Comparison of ENCODE assay signal across 14 cellular contexts in genomic region chr1:17429183-17429582, GRCh38. TPM values are rescaled to one million over a fixed set of nuclear protein-coding genes. Genes with fewer than 3 reads are reported as not detected.
DNase-seq lines count a peak whose midpoint lies in the region; ATAC-seq and TF ChIP-seq lines count a peak whose summit lies in the region.
"Had no signal": no experiment of that assay in that cellular context is flagged by ENCODE, and none has a peak within 500 bp of the region (broad histone marks: within the 10 kb centered on the region; RNA-seq: fewer than 3 reads in every experiment).

No MANE protein-coding gene starts in this region.

- H3K4me3 ChIP-seq in tibial nerve, result no peak overlapping the region
- H3K4me3 ChIP-seq: HAP-1 had no signal

- peak overlapping the region; percentile 39 for H3K4me3 Mint-ChIP-seq in activated naive CD4-positive, alpha-beta T cell treated with anti-CD3 and anti-CD28 coated beads, Interleukin-2, amount 50 U/mL, for 24 hours
- H3K4me3 Mint-ChIP-seq in WTC11 (peak overlapping the region; percentile 8; the same call in 1 of the 2 replicates), type B pancreatic cell (no peak overlapping the region)

- ATAC-seq in WTC11 (no peak), left lobe of liver (peak; percentile 14), GM18873 (IDR thresholded peaks at IDR 0.05; ENCODE audit: low FRiP score, unreplicated experiment) (no peak), GM18909 (IDR thresholded peaks at IDR 0.05; ENCODE audit: poor library complexity, unreplicated experiment) (no peak)

- H3K27ac ChIP-seq in tibial nerve, result no peak overlapping the region
- H3K27ac ChIP-seq: C4-2B had no signal

- CTCF ChIA-PET in WTC11 (lab: Charles Lee), result interaction anchor here (1.2 to 1.4 kb wide), 2 partner anchors 10 to 49 kb away, joined by 4 to 5 read pairs; partner anchors contain the start of gene RCC2

- H3K9me3 Mint-ChIP-seq in activated naive CD4-positive, alpha-beta T cell treated with anti-CD3 and anti-CD28 coated beads, Interleukin-2, amount 50 U/mL, for 24 hours, result no peaks in the 10 kb centered on the region
- H3K9me3 Mint-ChIP-seq in WTC11 (no peaks in the 10 kb centered on the region), type B pancreatic cell (no peaks in the 10 kb centered on the region)

- no peaks in the 10 kb centered on the region for H3K9me3 ChIP-seq in tibial nerve
- H3K9me3 ChIP-seq: HAP-1 had no signal

- POLR2A ChIA-PET in WTC11 (lab: Charles Lee), result no interaction called here

- H3K27me3 Mint-ChIP-seq in activated naive CD4-positive, alpha-beta T cell treated with anti-CD3 and anti-CD28 coated beads, Interleukin-2, amount 50 U/mL, for 24 hours, result no peaks in the 10 kb centered on the region
- H3K27me3 Mint-ChIP-seq in WTC11 (ENCODE audit: low read depth) (no peaks in the 10 kb centered on the region), type B pancreatic cell (no peaks in the 10 kb centered on the region)

- peaks cover 0 to 26% (median 0%) of the 10 kb centered on the region in 4 donors for H3K4me1 ChIP-seq in tibial nerve

- peaks cover 41% of the 10 kb centered on the region for H3K4me1 Mint-ChIP-seq in activated naive CD4-positive, alpha-beta T cell treated with anti-CD3 and anti-CD28 coated beads, Interleukin-2, amount 50 U/mL, for 24 hours
- H3K4me1 Mint-ChIP-seq in WTC11 (peaks cover 73% of the 10 kb centered on the region), type B pancreatic cell (ENCODE audit: unreplicated experiment) (peaks cover 11% of the 10 kb centered on the region)

- TF ChIP-seq EP300 in tibial nerve (IDR thresholded peaks at IDR 0.05), result no peak

- no peaks in the 10 kb centered on the region for H3K27me3 ChIP-seq in tibial nerve

- H3K36me3 Mint-ChIP-seq in activated naive CD4-positive, alpha-beta T cell treated with anti-CD3 and anti-CD28 coated beads, Interleukin-2, amount 50 U/mL, for 24 hours, result peaks cover 9% of the 10 kb centered on the region
- peaks cover 79% of the 10 kb centered on the region for H3K36me3 Mint-ChIP-seq in WTC11
- peaks cover 32% of the 10 kb centered on the region for H3K36me3 Mint-ChIP-seq in type B pancreatic cell

- TF ChIP-seq POLR2A in tibial nerve (IDR thresholded peaks at IDR 0.05), result no peak

- TF ChIP-seq CTCF in WTC11 (IDR thresholded peaks at IDR 0.05) (no peak), type B pancreatic cell (conservative IDR thresholded peaks at IDR 0.05) (no peak), tibial nerve (IDR thresholded peaks at IDR 0.05) (no peak)

- H3K27ac Mint-ChIP-seq in activated naive CD4-positive, alpha-beta T cell treated with anti-CD3 and anti-CD28 coated beads, Interleukin-2, amount 50 U/mL, for 24 hours, result no peak overlapping the region
- peak overlapping the region; percentile 97 for H3K27ac Mint-ChIP-seq in WTC11
- H3K27ac Mint-ChIP-seq in type B pancreatic cell, result peak overlapping the region; percentile 33

- DNase-seq in activated naive CD4-positive, alpha-beta T cell treated with Interleukin-2 at 50 U/mL for 16 hours, result no peak
- DNase-seq in WTC11 (ENCODE audit: low spot score) (no peak), left lobe of liver (ENCODE audit: low spot score) (no peak), type B pancreatic cell (ENCODE audit: extremely low spot score, unreplicated experiment) (no peak), tibial nerve (ENCODE audit: low spot score in 2 of 2) (no peak)
- DNase-seq: NCI-H1417 treated with DMSO at 0.1 percent for 48 hours, NCI-H2029 treated with DMSO at 0.1 percent for 48 hours, NCI-H510A treated with DMSO at 0.1 percent for 48 hours, SHP77 treated with DMSO at 0.1 percent for 48 hours had no signal

- WGBS in tibial nerve, 2 donors, result 90 to 93% methylated on average over 9 of the region's 9 CpGs

- peaks cover 0 to 77% (median 19%) of the 10 kb centered on the region in 3 donors for H3K36me3 ChIP-seq in tibial nerve

TF ChIP-seq in WTC11, 78 proteins besides CTCF, POLR2A, EP300 and RAD21 (continues in another document):
- no peak for TF ChIP-seq IRF1 (CRISPR knock-in tag; IDR thresholded peaks at IDR 0.05)
- TF ChIP-seq KAT7 (CRISPR knock-in tag; IDR thresholded peaks at IDR 0.05; ENCODE audit: borderline replicate concordance), result no peak
- TF ChIP-seq ATF6 (CRISPR knock-in tag; IDR thresholded peaks at IDR 0.05), result no peak
- no peak for TF ChIP-seq ZNF423 (CRISPR knock-in tag; IDR thresholded peaks at IDR 0.05)
- TF ChIP-seq ZNF512 (CRISPR knock-in tag; IDR thresholded peaks at IDR 0.05; ENCODE audit: borderline replicate concordance), result no peak
- no peak for TF ChIP-seq ZNF416 (CRISPR knock-in tag; IDR thresholded peaks at IDR 0.05)
- no peak for TF ChIP-seq NR1H2 (CRISPR knock-in tag; IDR thresholded peaks at IDR 0.05)
- no peak for TF ChIP-seq SOX15 (CRISPR knock-in tag; IDR thresholded peaks at IDR 0.05)
- no peak for TF ChIP-seq TCF7 (CRISPR knock-in tag; IDR thresholded peaks at IDR 0.05; ENCODE audit: low read depth)
- no peak for TF ChIP-seq ELF4 (CRISPR knock-in tag; IDR thresholded peaks at IDR 0.05; ENCODE audit: low read depth)
- TF ChIP-seq PRRX2 (CRISPR knock-in tag; IDR thresholded peaks at IDR 0.05), result no peak
- TF ChIP-seq PREB (CRISPR knock-in tag; IDR thresholded peaks at IDR 0.05; ENCODE audit: borderline replicate concordance), result no peak
- no peak for TF ChIP-seq CREM (CRISPR knock-in tag; IDR thresholded peaks at IDR 0.05)
- no peak for TF ChIP-seq ZNF219 (CRISPR knock-in tag; IDR thresholded peaks at IDR 0.05; ENCODE audit: borderline replicate concordance)
- TF ChIP-seq RELA (CRISPR knock-in tag; IDR thresholded peaks at IDR 0.05; ENCODE audit: borderline replicate concordance), result no peak
- no peak for TF ChIP-seq GTF2I (CRISPR knock-in tag; conservative IDR thresholded peaks at IDR 0.05)
- TF ChIP-seq TP53 (CRISPR knock-in tag; IDR thresholded peaks at IDR 0.05), result no peak
- TF ChIP-seq E2F5 (CRISPR knock-in tag; IDR thresholded peaks at IDR 0.05), result no peak
- no peak for TF ChIP-seq FOXJ3 (CRISPR knock-in tag; IDR thresholded peaks at IDR 0.05; ENCODE audit: borderline replicate concordance)

RNA-seq across cellular contexts. Expression of gene RCC2, which starts 10.3 kb away (rescaled TPM):
- 377 to 407 TPM (median 395 TPM) in 3 replicates for total RNA-seq in WTC11 (2021)
- total RNA-seq in left lobe of liver, result 8.0 TPM
- 171 and 183 TPM in 2 replicates for total RNA-seq in type B pancreatic cell (ENCODE audit: low replicate concordance)
- 10 to 100 TPM; 27.1 to 44.1 (median 30.1) TPM for total RNA-seq in tibial nerve

RNA-seq across cellular contexts. Expression of gene PADI6, which starts 57.2 kb away (rescaled TPM):
- total RNA-seq in WTC11 (2021) (not detected in 3 replicates), left lobe of liver (not detected), type B pancreatic cell (ENCODE audit: low replicate concordance) (not detected in 2 replicates), tibial nerve (not detected)
